ENCODE assay signal across 1 cellular context in the genomic region with DNA sequence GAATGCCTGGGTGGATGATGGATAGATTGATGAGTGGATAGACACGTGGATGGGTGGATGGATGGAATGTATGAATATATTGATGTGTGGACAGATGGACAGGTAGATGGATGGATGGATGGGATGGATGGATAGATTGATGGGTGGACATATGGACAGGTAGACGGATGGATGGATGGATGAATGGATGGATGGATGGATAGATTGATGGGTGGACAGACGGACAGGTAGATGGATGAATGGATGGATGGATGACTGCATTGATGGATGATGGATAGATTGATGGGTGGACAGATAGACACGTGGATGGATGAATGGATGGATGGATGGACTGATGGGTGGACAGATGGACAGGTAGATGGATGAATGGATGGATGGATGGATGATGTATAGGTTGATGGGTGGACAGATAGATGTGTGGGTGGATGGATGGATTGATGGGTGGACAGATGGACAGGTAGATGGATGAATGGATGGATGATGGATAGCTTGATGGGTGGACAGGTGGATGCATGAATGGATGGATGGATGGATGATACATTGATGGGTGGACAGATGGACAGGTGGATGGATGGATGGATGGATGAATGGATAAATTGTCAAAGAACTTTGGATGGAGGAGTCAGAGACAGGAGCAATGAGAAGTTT.
TF ChIP-seq lines count a peak whose summit lies in the region.

No MANE protein-coding gene starts in this region.

TF ChIP-seq in HepG2, 621 proteins besides CTCF, POLR2A, EP300 and RAD21 (continued from another document):
- TF ChIP-seq, protein P1, sequence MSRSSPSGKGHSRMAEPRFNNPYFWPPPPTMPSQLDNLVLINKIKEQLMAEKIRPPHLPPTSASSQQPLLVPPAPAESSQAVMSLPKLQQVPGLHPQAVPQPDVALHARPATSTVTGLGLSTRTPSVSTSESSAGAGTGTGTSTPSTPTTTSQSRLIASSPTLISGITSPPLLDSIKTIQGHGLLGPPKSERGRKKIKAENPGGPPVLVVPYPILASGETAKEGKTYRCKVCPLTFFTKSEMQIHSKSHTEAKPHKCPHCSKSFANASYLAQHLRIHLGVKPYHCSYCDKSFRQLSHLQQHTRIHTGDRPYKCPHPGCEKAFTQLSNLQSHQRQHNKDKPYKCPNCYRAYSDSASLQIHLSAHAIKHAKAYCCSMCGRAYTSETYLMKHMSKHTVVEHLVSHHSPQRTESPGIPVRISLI (CRISPR knock-in tag; IDR thresholded peaks at IDR 0.05; ENCODE audit: borderline replicate concordance), result no peak
- TF ChIP-seq ZNF713 (CRISPR knock-in tag; IDR thresholded peaks at IDR 0.05) (no peak), IKZF1 (IDR thresholded peaks at IDR 0.05) (peak; percentile 96), ATM (IDR thresholded peaks at IDR 0.05; ENCODE audit: borderline replicate concordance) (peak; percentile 69; the same call in 1 of the 2 replicates)
